In the genomic region with DNA sequence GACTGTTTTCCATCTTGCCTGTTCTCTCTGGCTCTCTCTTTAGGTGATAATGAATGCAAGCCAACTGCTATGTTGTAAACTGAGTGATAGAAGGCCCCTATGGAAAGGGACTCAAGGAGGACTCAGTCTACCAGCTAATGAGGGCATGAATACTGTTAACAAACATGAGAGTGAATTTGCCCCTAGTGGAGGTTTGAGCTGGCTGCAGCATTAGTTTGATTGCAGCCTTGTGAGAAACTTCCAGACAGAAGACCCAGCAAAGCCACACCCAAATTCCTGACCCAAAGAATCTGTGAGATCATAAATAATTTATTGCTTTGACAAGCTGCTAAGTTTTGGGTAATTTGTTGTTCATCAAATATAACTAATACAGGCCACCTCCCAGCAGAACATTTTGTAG, we compare ENCODE assay signal across 1 cellular context.
TF ChIP-seq lines count a peak whose summit lies in the region.

No MANE protein-coding gene starts in this region.

TF ChIP-seq in WTC11, 78 proteins besides CTCF, POLR2A, EP300 and RAD21 (continued from another document):
- TF ChIP-seq, protein P1, sequence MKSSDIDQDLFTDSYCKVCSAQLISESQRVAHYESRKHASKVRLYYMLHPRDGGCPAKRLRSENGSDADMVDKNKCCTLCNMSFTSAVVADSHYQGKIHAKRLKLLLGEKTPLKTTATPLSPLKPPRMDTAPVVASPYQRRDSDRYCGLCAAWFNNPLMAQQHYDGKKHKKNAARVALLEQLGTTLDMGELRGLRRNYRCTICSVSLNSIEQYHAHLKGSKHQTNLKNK (CRISPR knock-in tag; IDR thresholded peaks at IDR 0.05) = no peak
- TF ChIP-seq, protein P2, sequence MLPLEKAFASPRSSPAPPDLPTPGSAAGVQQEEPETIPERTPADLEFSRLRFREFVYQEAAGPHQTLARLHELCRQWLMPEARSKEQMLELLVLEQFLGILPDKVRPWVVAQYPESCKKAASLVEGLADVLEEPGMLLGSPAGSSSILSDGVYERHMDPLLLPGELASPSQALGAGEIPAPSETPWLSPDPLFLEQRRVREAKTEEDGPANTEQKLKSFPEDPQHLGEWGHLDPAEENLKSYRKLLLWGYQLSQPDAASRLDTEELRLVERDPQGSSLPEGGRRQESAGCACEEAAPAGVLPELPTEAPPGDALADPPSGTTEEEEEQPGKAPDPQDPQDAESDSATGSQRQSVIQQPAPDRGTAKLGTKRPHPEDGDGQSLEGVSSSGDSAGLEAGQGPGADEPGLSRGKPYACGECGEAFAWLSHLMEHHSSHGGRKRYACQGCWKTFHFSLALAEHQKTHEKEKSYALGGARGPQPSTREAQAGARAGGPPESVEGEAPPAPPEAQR (CRISPR knock-in tag; IDR thresholded peaks at IDR 0.05) = no peak
